ENCODE assay signal across 13 cellular contexts in the genomic region with DNA sequence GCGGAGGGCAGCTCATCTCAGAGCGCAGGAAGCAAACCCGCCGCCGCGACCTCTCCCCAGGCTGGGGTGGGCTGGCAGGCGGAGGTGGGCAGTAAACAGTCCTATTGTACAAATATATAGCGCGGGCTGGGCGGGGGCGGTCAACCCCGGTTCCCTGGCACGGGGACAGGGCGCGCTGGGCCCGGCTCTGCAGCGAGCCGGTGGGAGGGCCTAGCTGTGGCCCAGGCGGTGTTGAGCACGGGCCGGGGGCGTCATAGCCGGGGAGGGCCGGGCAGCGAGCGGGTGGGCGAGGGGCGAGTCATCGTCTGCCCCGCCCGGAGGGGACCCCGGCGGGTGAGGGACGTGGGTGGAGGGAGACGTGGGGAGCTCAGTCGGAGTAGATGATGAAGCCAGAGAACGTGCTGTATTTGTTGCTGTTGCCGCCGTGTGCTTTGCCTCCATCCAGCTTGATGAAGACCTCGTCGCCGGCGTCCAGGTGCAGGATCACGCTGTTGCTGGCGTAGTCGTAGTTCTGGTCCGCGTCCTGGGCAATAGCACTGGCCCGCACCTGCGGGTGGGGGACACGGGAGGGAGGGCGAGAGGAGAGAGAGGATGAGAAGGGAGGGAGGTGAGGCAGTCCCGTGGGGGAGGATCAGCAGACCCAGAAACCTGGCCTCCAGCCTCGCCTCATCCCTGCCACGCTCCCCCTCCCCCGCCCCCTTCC. TPM values are rescaled to one million over a fixed set of nuclear protein-coding genes. Genes with fewer than 3 reads are reported as not detected.
DNase-seq lines count a peak whose midpoint lies in the region; ATAC-seq and TF ChIP-seq lines count a peak whose summit lies in the region.
"Had no signal": no experiment of that assay in that cellular context is flagged by ENCODE, and none has a peak within 500 bp of the region (broad histone marks: within the 10 kb centered on the region; RNA-seq: fewer than 3 reads in every experiment).

No MANE protein-coding gene starts in this region.

- peak; percentile 64 to 71 for ATAC-seq in activated T-cell treated with anti-CD3 and anti-CD28 coated beads, Interleukin-2, amount 50 U/mL, for 72 hours (replicated peaks in 1 of 2)

- H3K27me3 Mint-ChIP-seq in activated T-cell treated with anti-CD3 and anti-CD28 coated beads, Interleukin-2, amount 50 U/mL, for 72 hours (ENCODE audit: low read depth) = peaks cover 60% of the 10 kb centered on the region

- peak; percentile 18 for DNase-seq in stimulated activated CD4-positive, alpha-beta T cell treated with anti-CD3 and anti-CD28 coated beads, Interleukin-15, amount 100 ng/mL, for 24 hours
- no peak for DNase-seq in stimulated activated CD4-positive, alpha-beta T cell treated with anti-CD3 and anti-CD28 coated beads, Interleukin-12 subunit alpha, Interleukin-12 subunit beta, amount 100 ng/mL, for 4 hours
- DNase-seq in activated T-cell treated with anti-CD3 and anti-CD28 coated beads, Interleukin-2, amount 50 U/mL, for 72 hours = peak in 1 of 2 donors; percentile 45
- DNase-seq in islet precursor cell = peak; percentile 62
- DNase-seq in stimulated activated naive CD4-positive, alpha-beta T cell treated with Interleukin-2 at 50 U/mL for 16 hours (lab: John Stamatoyannopoulos, UW) = peak; percentile 11
- DNase-seq in HEK293T (ENCODE audit: extremely low spot score) = no peak
- no peak for DNase-seq in SHP77 (lab: John Stamatoyannopoulos, UW)
- no peak for DNase-seq in NAMALWA (ENCODE audit: low spot score)
- DNase-seq: activated CD4-positive, alpha-beta T cell treated with anti-CD3 and anti-CD28 coated beads for 1 hour; C1 segment of cervical spinal cord; erythroblast; naive B cell; SHP77 treated with DMSO at 0.1 percent for 48 hours had no signal

- H3K4me3 Mint-ChIP-seq in activated T-cell treated with anti-CD3 and anti-CD28 coated beads, Interleukin-2, amount 50 U/mL, for 72 hours = peak overlapping the region in 1 of 2 donors; percentile 52

- CTCF ChIA-PET in HEK293T (lab: Yijun Ruan, JAX) = interaction anchor here (0.7 kb wide), 1 partner anchor 42 kb away, joined by 3 read pairs; no protein-coding TSS in a partner anchor

- H3K27ac Mint-ChIP-seq in activated T-cell treated with anti-CD3 and anti-CD28 coated beads, Interleukin-2, amount 50 U/mL, for 72 hours = no peak overlapping the region
- H3K27ac Mint-ChIP-seq: naive B cell had no signal

- peaks cover 10% of the 10 kb centered on the region for H3K4me1 Mint-ChIP-seq in activated T-cell treated with anti-CD3 and anti-CD28 coated beads, Interleukin-2, amount 50 U/mL, for 72 hours (ENCODE audit: low read depth)

- no peaks in the 10 kb centered on the region for H3K9me3 Mint-ChIP-seq in activated T-cell treated with anti-CD3 and anti-CD28 coated beads, Interleukin-2, amount 50 U/mL, for 72 hours
- H3K9me3 Mint-ChIP-seq: naive B cell had no signal

- POLR2A ChIA-PET in HEK293T (lab: Yijun Ruan, JAX) = interaction anchor here (1.5 kb wide), 1 partner anchor 12 kb away, joined by 4 read pairs; no protein-coding TSS in a partner anchor

- H3K36me3 Mint-ChIP-seq in activated T-cell treated with anti-CD3 and anti-CD28 coated beads, Interleukin-2, amount 50 U/mL, for 72 hours (ENCODE audit: insufficient read depth in 2 of 2) = no peaks in the 10 kb centered on the region

TF ChIP-seq in HEK293T, 16 proteins besides CTCF, POLR2A, EP300 and RAD21:
- TF ChIP-seq FOXA1 (IDR thresholded peaks at IDR 0.05) (no peak), SUZ12 (IDR thresholded peaks at IDR 0.05) (no peak)

RNA-seq across cellular contexts. Expression of gene C1QL1, which starts 8.1 kb away (rescaled TPM):
- 1 to 10 TPM in 1 of 2 donors, under 1 TPM in 1; 0.94 to 2.0 TPM for total RNA-seq in activated T-cell treated with anti-CD3 and anti-CD28 coated beads, Interleukin-2, amount 50 U/mL, for 72 hours

RNA-seq across cellular contexts. Expression of gene KIF18B, which starts 12.4 kb away (rescaled TPM):
- 10 to 100 TPM; 33.0 to 48.1 TPM for total RNA-seq in activated T-cell treated with anti-CD3 and anti-CD28 coated beads, Interleukin-2, amount 50 U/mL, for 72 hours

RNA-seq across cellular contexts. Expression of gene GFAP, which starts 44.7 kb away (rescaled TPM):
- total RNA-seq in activated T-cell treated with anti-CD3 and anti-CD28 coated beads, Interleukin-2, amount 50 U/mL, for 72 hours = not detected

Comparison
In these comparisons a context has a peak if more than half of its experiments do, and no peak if none do; other contexts are left out.
1. DNase-seq: peak in stimulated activated CD4-positive, alpha-beta T cell treated with anti-CD3 and anti-CD28 coated beads, Interleukin-15, amount 100 ng/mL, for 24 hours (single experiment), islet precursor cell (single experiment) and stimulated activated naive CD4-positive, alpha-beta T cell treated with Interleukin-2 at 50 U/mL for 16 hours (single experiment); none in stimulated activated CD4-positive, alpha-beta T cell treated with anti-CD3 and anti-CD28 coated beads, Interleukin-12 subunit alpha, Interleukin-12 subunit beta, amount 100 ng/mL, for 4 hours (single experiment), HEK293T (single experiment), SHP77 (0 of 2) and NAMALWA (single experiment).